ENCODE assay signal across 1 cellular context in genomic region chr7:74275401-74275881, GRCh38.
TF ChIP-seq lines count a peak whose summit lies in the region.

No MANE protein-coding gene starts in this region.

TF ChIP-seq in GM23338, 12 proteins besides CTCF, POLR2A, EP300 and RAD21 (continued from another document):
- TF ChIP-seq ZNF462 (CRISPR knock-in tag; IDR thresholded peaks at IDR 0.05) (no peak), STAT1 (IDR thresholded peaks at IDR 0.05; ENCODE audit: unreplicated experiment) (no peak)
TF ChIP-seq in GM23338: peak in this region for 0.
